In genomic region chr11:130434521-130435223, GRCh38 we compare ENCODE assay signal across 8 cellular contexts. TPM values are rescaled to one million over a fixed set of nuclear protein-coding genes. Genes with fewer than 3 reads are reported as not detected.
A peak's percentile ranks its signal among the peaks of the same experiment; 100 is the strongest.
DNase-seq lines count a peak whose midpoint lies in the region; ATAC-seq and TF ChIP-seq lines count a peak whose summit lies in the region.

No MANE protein-coding gene starts in this region.

- TF ChIP-seq CTCF in WI38 (IDR thresholded peaks at IDR 0.05; ENCODE audit: low read depth, low read length) = peak; percentile 87
- peak; percentile 78 for TF ChIP-seq CTCF in smooth muscle cell (IDR thresholded peaks at IDR 0.05; ENCODE audit: borderline replicate concordance, insufficient read depth, poor library complexity, severe bottlenecking)

- H3K4me1 ChIP-seq in smooth muscle cell (ENCODE audit: low read depth) = peaks cover 11% of the 10 kb centered on the region

- peak overlapping the region; percentile 79 for H3K4me3 ChIP-seq in WI38 (ENCODE audit: low read depth, low read length)
- peak overlapping the region; percentile 72 for H3K4me3 ChIP-seq in smooth muscle cell

- H3K36me3 ChIP-seq in smooth muscle cell (ENCODE audit: low read depth) = no peaks in the 10 kb centered on the region

- peak overlapping the region; percentile 93 for H3K4me2 ChIP-seq in smooth muscle cell

- H4K20me1 ChIP-seq in smooth muscle cell (ENCODE audit: low read depth) = no peaks in the 10 kb centered on the region

- H2AFZ ChIP-seq in smooth muscle cell (ENCODE audit: low read depth) = peak overlapping the region; percentile 99

- H3K9me3 ChIP-seq in smooth muscle cell (replicated peaks; ENCODE audit: low read depth) = no peaks in the 10 kb centered on the region

- ATAC-seq in GM18861 (IDR thresholded peaks at IDR 0.05; ENCODE audit: unreplicated experiment) = peak; percentile 87
- ATAC-seq in HG03097 (IDR thresholded peaks at IDR 0.05; ENCODE audit: low FRiP score, unreplicated experiment) = peak; percentile 82

- H3K9ac ChIP-seq in smooth muscle cell (ENCODE audit: low read depth) = peak overlapping the region; percentile 72

- H3K27ac ChIP-seq in smooth muscle cell (ENCODE audit: low read depth) = peak overlapping the region; percentile 21

- DNase-seq in AG08395 (ENCODE audit: low spot score) = peak; percentile 70
- DNase-seq in NCI-H2171 (lab: John Stamatoyannopoulos, UW) = peak; percentile 17
- DNase-seq in central memory CD4-positive, alpha-beta T cell = peak; percentile 48
- DNase-seq in inferior parietal cortex (ENCODE audit: extremely low spot score) = peak; percentile 93
- DNase-seq in smooth muscle cell (lab: John Stamatoyannopoulos, UW; ENCODE audit: unreplicated experiment) = peak; percentile 49

- H3F3A ChIP-seq in smooth muscle cell (ENCODE audit: low read depth) = peaks cover 5% of the 10 kb centered on the region

- peaks cover 13% of the 10 kb centered on the region for H3K27me3 ChIP-seq in smooth muscle cell (ENCODE audit: low read depth)

- H3K79me2 ChIP-seq in smooth muscle cell (ENCODE audit: low read depth) = no peaks in the 10 kb centered on the region

- under 1% methylated on average over 20 of the region's 20 CpGs for WGBS in smooth muscle cell (ENCODE audit: low lambda C conversion rate)

RNA-seq across cellular contexts. Expression of gene ADAMTS8, which starts 6.3 kb away (rescaled TPM):
- not detected in 2 replicates for total RNA-seq in smooth muscle cell
- polyA plus RNA-seq in smooth muscle cell = 0.21 TPM in 1 of 2 replicates, not detected in the other

RNA-seq across cellular contexts. Expression of gene ADAMTS15, which starts 13.8 kb away (rescaled TPM):
- total RNA-seq in smooth muscle cell = 3.4 and 5.3 TPM in 2 replicates
- 0.65 and 1.4 TPM in 2 replicates for polyA plus RNA-seq in smooth muscle cell

Comparison
In these comparisons a context has a peak if more than half of its experiments do, and no peak if none do; other contexts are left out.
1. Peak in every context shown above with its lines: DNase-seq, ATAC-seq, H3K4me3 ChIP-seq and H3K27ac ChIP-seq.
2. DNase-seq: peak in every context shown above with its lines; median percentile 93 in inferior parietal cortex; 70 in AG08395; 49 in smooth muscle cell; 48 in central memory CD4-positive, alpha-beta T cell; 17 in NCI-H2171.